Comparison of ENCODE assay signal across 1 cellular context in the genomic region with DNA sequence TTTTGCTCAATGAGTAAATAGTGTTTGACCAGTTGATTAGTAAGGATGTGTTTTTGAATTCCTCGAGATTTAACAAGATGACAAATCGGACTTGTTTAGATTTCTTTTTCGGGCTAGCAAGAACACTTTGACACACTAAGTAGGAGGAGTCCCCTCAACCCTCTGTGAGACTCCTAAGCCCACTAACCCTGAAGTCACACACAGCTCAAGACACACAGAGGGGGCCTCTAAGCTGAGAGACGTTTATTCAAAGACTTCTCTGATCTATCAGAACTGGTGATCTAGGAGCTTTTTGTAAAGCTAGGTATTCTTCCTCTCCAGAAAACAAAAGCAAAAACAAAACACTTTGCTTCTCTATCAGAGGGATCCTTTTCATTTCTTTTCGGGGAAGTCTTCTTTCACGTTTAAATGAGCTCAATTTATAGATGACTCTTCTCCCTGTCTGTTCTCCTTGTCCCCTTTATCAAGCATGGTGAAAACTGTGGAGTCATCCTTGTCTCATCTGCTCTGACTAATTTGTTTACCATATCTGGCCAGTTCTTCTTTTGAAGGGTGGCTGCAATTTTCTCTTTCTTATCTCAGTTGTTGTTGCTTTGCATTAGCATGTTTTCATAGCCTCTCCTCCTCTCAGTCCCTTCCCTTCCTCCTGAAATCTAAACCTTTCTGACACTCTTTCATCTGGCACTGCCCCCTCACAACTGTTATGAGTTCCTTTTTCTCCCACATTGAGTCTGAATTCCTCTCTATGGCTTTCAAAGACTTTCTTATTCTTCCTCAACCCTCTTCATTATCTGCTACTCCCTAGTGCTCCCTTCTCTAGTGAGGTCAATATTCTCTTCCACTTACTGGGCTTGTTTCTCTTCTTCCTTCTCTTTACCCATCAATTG.
TF ChIP-seq lines count a peak whose summit lies in the region.

No MANE protein-coding gene starts in this region.

TF ChIP-seq in K562, 482 proteins besides CTCF, POLR2A, EP300 and RAD21 (continued from another document and continues in another):
- TF ChIP-seq, protein P1, sequence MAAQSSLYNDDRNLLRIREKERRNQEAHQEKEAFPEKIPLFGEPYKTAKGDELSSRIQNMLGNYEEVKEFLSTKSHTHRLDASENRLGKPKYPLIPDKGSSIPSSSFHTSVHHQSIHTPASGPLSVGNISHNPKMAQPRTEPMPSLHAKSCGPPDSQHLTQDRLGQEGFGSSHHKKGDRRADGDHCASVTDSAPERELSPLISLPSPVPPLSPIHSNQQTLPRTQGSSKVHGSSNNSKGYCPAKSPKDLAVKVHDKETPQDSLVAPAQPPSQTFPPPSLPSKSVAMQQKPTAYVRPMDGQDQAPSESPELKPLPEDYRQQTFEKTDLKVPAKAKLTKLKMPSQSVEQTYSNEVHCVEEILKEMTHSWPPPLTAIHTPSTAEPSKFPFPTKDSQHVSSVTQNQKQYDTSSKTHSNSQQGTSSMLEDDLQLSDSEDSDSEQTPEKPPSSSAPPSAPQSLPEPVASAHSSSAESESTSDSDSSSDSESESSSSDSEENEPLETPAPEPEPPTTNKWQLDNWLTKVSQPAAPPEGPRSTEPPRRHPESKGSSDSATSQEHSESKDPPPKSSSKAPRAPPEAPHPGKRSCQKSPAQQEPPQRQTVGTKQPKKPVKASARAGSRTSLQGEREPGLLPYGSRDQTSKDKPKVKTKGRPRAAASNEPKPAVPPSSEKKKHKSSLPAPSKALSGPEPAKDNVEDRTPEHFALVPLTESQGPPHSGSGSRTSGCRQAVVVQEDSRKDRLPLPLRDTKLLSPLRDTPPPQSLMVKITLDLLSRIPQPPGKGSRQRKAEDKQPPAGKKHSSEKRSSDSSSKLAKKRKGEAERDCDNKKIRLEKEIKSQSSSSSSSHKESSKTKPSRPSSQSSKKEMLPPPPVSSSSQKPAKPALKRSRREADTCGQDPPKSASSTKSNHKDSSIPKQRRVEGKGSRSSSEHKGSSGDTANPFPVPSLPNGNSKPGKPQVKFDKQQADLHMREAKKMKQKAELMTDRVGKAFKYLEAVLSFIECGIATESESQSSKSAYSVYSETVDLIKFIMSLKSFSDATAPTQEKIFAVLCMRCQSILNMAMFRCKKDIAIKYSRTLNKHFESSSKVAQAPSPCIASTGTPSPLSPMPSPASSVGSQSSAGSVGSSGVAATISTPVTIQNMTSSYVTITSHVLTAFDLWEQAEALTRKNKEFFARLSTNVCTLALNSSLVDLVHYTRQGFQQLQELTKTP (IDR thresholded peaks at IDR 0.05; ENCODE audit: low read depth in 1 of 2, partially characterized antibody in 2 of 2): peak; percentile 60 to 85
- peak; percentile 79 for TF ChIP-seq SMARCB1 (IDR thresholded peaks at IDR 0.05; ENCODE audit: insufficient read length, low read depth)
- TF ChIP-seq SUPT5H (IDR thresholded peaks at IDR 0.05): peak; percentile 51
- peak; percentile 61 to 91; a peak in 3 of 4 replicates for TF ChIP-seq RCOR1 (IDR thresholded peaks at IDR 0.05; ENCODE audit: borderline replicate concordance in 1 of 2, low read depth in 2 of 2, low read length in 2 of 2)
- peak; percentile 87 for TF ChIP-seq THRB (CRISPR knock-in tag; conservative IDR thresholded peaks at IDR 0.05)
- TF ChIP-seq, protein P2, sequence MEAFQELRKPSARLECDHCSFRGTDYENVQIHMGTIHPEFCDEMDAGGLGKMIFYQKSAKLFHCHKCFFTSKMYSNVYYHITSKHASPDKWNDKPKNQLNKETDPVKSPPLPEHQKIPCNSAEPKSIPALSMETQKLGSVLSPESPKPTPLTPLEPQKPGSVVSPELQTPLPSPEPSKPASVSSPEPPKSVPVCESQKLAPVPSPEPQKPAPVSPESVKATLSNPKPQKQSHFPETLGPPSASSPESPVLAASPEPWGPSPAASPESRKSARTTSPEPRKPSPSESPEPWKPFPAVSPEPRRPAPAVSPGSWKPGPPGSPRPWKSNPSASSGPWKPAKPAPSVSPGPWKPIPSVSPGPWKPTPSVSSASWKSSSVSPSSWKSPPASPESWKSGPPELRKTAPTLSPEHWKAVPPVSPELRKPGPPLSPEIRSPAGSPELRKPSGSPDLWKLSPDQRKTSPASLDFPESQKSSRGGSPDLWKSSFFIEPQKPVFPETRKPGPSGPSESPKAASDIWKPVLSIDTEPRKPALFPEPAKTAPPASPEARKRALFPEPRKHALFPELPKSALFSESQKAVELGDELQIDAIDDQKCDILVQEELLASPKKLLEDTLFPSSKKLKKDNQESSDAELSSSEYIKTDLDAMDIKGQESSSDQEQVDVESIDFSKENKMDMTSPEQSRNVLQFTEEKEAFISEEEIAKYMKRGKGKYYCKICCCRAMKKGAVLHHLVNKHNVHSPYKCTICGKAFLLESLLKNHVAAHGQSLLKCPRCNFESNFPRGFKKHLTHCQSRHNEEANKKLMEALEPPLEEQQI (IDR thresholded peaks at IDR 0.05): 0 out of 2 replicates have a peak, but pooled peaks have one; percentile 80
- TF ChIP-seq ATF7 (IDR thresholded peaks at IDR 0.05): peak; percentile 89
- TF ChIP-seq NR2C1 (IDR thresholded peaks at IDR 0.05): no peak; the same call in 1 of the 2 replicates
- TF ChIP-seq NR2C1 (tag; IDR thresholded peaks at IDR 0.05): no peak
- peak; percentile 70; the same call in 1 of the 2 replicates for TF ChIP-seq CREM (IDR thresholded peaks at IDR 0.05; ENCODE audit: low read depth)
- TF ChIP-seq CBFA2T3 (IDR thresholded peaks at IDR 0.05): peak; percentile 88
- TF ChIP-seq KDM1A (IDR thresholded peaks at IDR 0.05): peak; percentile 94
- peak; percentile 95 for TF ChIP-seq SMARCC2 (IDR thresholded peaks at IDR 0.05; ENCODE audit: low read depth)
- TF ChIP-seq SRSF7 (optimal IDR thresholded peaks at IDR 0.05; ENCODE audit: low read depth, low read length): no peak
- TF ChIP-seq KDM5B (IDR thresholded peaks at IDR 0.05; ENCODE audit: insufficient replicate concordance, low read depth, low read length): peak; percentile 45
- TF ChIP-seq, protein P3, sequence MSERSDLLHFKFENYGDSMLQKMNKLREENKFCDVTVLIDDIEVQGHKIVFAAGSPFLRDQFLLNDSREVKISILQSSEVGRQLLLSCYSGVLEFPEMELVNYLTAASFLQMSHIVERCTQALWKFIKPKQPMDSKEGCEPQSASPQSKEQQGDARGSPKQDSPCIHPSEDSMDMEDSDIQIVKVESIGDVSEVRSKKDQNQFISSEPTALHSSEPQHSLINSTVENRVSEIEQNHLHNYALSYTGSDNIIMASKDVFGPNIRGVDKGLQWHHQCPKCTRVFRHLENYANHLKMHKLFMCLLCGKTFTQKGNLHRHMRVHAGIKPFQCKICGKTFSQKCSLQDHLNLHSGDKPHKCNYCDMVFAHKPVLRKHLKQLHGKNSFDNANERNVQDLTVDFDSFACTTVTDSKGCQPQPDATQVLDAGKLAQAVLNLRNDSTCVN (CRISPR knock-in tag; IDR thresholded peaks at IDR 0.05): peak; percentile 86; the same call in 1 of the 2 replicates
- TF ChIP-seq TBL1XR1 (IDR thresholded peaks at IDR 0.05; ENCODE audit: low read length in 2 of 2): peak in 1 of 2 experiments; percentile 80; a peak in 2 of 4 replicates
- TF ChIP-seq ASH1L (IDR thresholded peaks at IDR 0.05; ENCODE audit: borderline replicate concordance, low read depth, partially characterized antibody): peak; percentile 61
- peak in 1 of 2 experiments; percentile 50; a peak in 1 of 3 replicates for TF ChIP-seq CBX3 (IDR thresholded peaks at IDR 0.05; ENCODE audit: borderline replicate concordance in 1 of 2, low read length in 2 of 2)
- peak; percentile 84 for TF ChIP-seq BRD4 (IDR thresholded peaks at IDR 0.05)
- peak; percentile 93 for TF ChIP-seq MEIS2 (IDR thresholded peaks at IDR 0.05; ENCODE audit: partially characterized antibody)
- TF ChIP-seq MAFF (IDR thresholded peaks at IDR 0.05; ENCODE audit: low read length): peak; percentile 97
- peak; percentile 94 for TF ChIP-seq HDAC2 (IDR thresholded peaks at IDR 0.05)
- TF ChIP-seq HMGXB4 (CRISPR knock-in tag; IDR thresholded peaks at IDR 0.05): no peak
- peak; percentile 87 for TF ChIP-seq SMARCA5 (IDR thresholded peaks at IDR 0.05)
- peak; percentile 59; the same call in 1 of the 2 replicates for TF ChIP-seq BCOR (IDR thresholded peaks at IDR 0.05)
- peak; percentile 75 for TF ChIP-seq ZNF766 (CRISPR knock-in tag; conservative IDR thresholded peaks at IDR 0.05)
- TF ChIP-seq CHD2 (IDR thresholded peaks at IDR 0.05; ENCODE audit: low read depth, low read length): no peak
- no peak for TF ChIP-seq SP2 (IDR thresholded peaks at IDR 0.05; ENCODE audit: extremely low read depth, low read depth, low read length, poor library complexity, severe bottlenecking)
- peak; percentile 87; the same call in 1 of the 2 replicates for TF ChIP-seq CTBP1 (IDR thresholded peaks at IDR 0.05; ENCODE audit: borderline replicate concordance)
- TF ChIP-seq, protein P4, sequence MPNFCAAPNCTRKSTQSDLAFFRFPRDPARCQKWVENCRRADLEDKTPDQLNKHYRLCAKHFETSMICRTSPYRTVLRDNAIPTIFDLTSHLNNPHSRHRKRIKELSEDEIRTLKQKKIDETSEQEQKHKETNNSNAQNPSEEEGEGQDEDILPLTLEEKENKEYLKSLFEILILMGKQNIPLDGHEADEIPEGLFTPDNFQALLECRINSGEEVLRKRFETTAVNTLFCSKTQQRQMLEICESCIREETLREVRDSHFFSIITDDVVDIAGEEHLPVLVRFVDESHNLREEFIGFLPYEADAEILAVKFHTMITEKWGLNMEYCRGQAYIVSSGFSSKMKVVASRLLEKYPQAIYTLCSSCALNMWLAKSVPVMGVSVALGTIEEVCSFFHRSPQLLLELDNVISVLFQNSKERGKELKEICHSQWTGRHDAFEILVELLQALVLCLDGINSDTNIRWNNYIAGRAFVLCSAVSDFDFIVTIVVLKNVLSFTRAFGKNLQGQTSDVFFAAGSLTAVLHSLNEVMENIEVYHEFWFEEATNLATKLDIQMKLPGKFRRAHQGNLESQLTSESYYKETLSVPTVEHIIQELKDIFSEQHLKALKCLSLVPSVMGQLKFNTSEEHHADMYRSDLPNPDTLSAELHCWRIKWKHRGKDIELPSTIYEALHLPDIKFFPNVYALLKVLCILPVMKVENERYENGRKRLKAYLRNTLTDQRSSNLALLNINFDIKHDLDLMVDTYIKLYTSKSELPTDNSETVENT (CRISPR knock-in tag; IDR thresholded peaks at IDR 0.05): no peak
- peak; percentile 65 for TF ChIP-seq MYC (IDR thresholded peaks at IDR 0.05; ENCODE audit: low read depth, low read length)
- no peak for TF ChIP-seq MYC (CRISPR knock-in tag; IDR thresholded peaks at IDR 0.05; ENCODE audit: borderline replicate concordance, low read depth)
- TF ChIP-seq ZNF75A (CRISPR knock-in tag; IDR thresholded peaks at IDR 0.05): peak; percentile 44; the same call in 1 of the 2 replicates
- TF ChIP-seq ZNF551 (CRISPR knock-in tag; IDR thresholded peaks at IDR 0.05): no peak
- no peak for TF ChIP-seq HCFC1 (IDR thresholded peaks at IDR 0.05; ENCODE audit: low read depth, low read length)
- TF ChIP-seq CHD1 (IDR thresholded peaks at IDR 0.05; ENCODE audit: low read length): no peak
- peak; percentile 70 for TF ChIP-seq ZBTB17 (CRISPR knock-in tag; IDR thresholded peaks at IDR 0.05)
- TF ChIP-seq, protein P5, sequence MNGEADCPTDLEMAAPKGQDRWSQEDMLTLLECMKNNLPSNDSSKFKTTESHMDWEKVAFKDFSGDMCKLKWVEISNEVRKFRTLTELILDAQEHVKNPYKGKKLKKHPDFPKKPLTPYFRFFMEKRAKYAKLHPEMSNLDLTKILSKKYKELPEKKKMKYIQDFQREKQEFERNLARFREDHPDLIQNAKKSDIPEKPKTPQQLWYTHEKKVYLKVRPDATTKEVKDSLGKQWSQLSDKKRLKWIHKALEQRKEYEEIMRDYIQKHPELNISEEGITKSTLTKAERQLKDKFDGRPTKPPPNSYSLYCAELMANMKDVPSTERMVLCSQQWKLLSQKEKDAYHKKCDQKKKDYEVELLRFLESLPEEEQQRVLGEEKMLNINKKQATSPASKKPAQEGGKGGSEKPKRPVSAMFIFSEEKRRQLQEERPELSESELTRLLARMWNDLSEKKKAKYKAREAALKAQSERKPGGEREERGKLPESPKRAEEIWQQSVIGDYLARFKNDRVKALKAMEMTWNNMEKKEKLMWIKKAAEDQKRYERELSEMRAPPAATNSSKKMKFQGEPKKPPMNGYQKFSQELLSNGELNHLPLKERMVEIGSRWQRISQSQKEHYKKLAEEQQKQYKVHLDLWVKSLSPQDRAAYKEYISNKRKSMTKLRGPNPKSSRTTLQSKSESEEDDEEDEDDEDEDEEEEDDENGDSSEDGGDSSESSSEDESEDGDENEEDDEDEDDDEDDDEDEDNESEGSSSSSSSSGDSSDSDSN (IDR thresholded peaks at IDR 0.05; ENCODE audit: borderline replicate concordance in 1 of 2, low read depth in 2 of 2, low read length in 2 of 2): no peak
- TF ChIP-seq PHF8 (IDR thresholded peaks at IDR 0.05; ENCODE audit: borderline replicate concordance, low read length): peak; percentile 30; the same call in 1 of the 2 replicates
- TF ChIP-seq JUN (IDR thresholded peaks at IDR 0.05; ENCODE audit: borderline replicate concordance, low read depth, low read length): peak; percentile 93
- no peak for TF ChIP-seq JUN (CRISPR knock-in tag; IDR thresholded peaks at IDR 0.05; ENCODE audit: borderline replicate concordance)
- TF ChIP-seq ZNF589 (CRISPR knock-in tag; IDR thresholded peaks at IDR 0.05; ENCODE audit: low read depth): peak; percentile 80
